In the genomic region with DNA sequence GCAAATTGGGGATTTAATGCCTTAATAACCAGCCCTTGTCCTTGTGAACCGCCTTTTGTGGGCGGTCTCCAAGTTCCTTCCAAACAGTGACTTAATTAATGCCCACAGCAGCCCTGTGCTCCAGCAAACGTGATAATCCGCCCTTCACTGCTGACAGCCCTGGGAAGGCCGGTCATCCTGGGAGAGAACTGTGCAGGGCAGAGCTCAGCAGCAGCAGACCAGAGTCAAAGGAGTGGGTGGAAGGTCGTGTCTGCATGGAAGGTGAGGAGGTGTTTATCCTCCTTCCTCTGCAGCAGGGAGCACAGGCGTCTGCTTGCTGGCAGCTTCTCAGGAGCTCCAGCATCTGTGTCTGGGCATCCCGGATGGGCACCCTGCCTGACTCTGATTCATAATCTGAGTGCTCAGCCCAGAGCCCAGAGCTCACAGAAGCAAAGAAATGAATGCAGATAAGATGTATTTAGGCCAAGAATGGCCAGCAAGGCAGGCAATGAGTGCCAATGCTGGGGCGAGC, we compare ENCODE assay signal across 11 cellular contexts.
DNase-seq lines count a peak whose midpoint lies in the region; ATAC-seq and TF ChIP-seq lines count a peak whose summit lies in the region.
"Had no signal": no experiment of that assay in that cellular context is flagged by ENCODE, and none has a peak within 500 bp of the region (broad histone marks: within the 10 kb centered on the region; RNA-seq: fewer than 3 reads in every experiment).

No MANE protein-coding gene starts in this region.

- H3K27ac Mint-ChIP-seq in endothelial cell (ENCODE audit: unreplicated experiment): peak overlapping the region; percentile 65
- H3K27ac Mint-ChIP-seq: activated naive CD8-positive, alpha-beta T cell treated with anti-CD3 and anti-CD28 coated beads, Interleukin-2, amount 10 ng/mL, durations not matched to agents 7 days and 5 days had no signal

- peaks cover 23% of the 10 kb centered on the region for H3K4me1 Mint-ChIP-seq in endothelial cell (ENCODE audit: unreplicated experiment)
- H3K4me1 Mint-ChIP-seq: activated naive CD8-positive, alpha-beta T cell treated with anti-CD3 and anti-CD28 coated beads, Interleukin-2, amount 10 ng/mL, durations not matched to agents 7 days and 5 days had no signal

- H3K9me3 Mint-ChIP-seq in endothelial cell (ENCODE audit: unreplicated experiment): no peaks in the 10 kb centered on the region
- H3K9me3 Mint-ChIP-seq: activated naive CD8-positive, alpha-beta T cell treated with anti-CD3 and anti-CD28 coated beads, Interleukin-2, amount 10 ng/mL, durations not matched to agents 7 days and 5 days had no signal

- no peaks in the 10 kb centered on the region for H3K36me3 Mint-ChIP-seq in endothelial cell (ENCODE audit: low read depth, unreplicated experiment)
- H3K36me3 Mint-ChIP-seq: activated naive CD8-positive, alpha-beta T cell treated with anti-CD3 and anti-CD28 coated beads, Interleukin-2, amount 10 ng/mL, durations not matched to agents 7 days and 5 days had no signal

- ATAC-seq in HG02759 (IDR thresholded peaks at IDR 0.05; ENCODE audit: unreplicated experiment): no peak

- DNase-seq in AG10803 (ENCODE audit: low read depth) (peak; percentile 13), NCI-H82 (lab: John Stamatoyannopoulos, UW) (peak; percentile 93), endothelial cell (ENCODE audit: low spot score) (no peak), mucosa of gallbladder (ENCODE audit: low spot score) (peak; percentile 47), H4 (ENCODE audit: low spot score) (no peak), KBM-7 (no peak), OCI-M1 (lab: John Stamatoyannopoulos, UW) (no peak)
- DNase-seq: activated CD4-positive, alpha-beta T cell treated with anti-CD3 and anti-CD28 coated beads for 48 hours; activated naive CD8-positive, alpha-beta T cell treated with anti-CD3 and anti-CD28 coated beads, Interleukin-2, amount 10 ng/mL, durations not matched to agents 7 days and 5 days; NCI-H1092 treated with DMSO at 0.1 percent for 48 hours had no signal

- in situ Hi-C loops in KBM-7 (cut with MboI; ENCODE audit: low pct_unique_long_range_greater_than_20kb, low sequenced_read_pairs): no loop called here

- no peak overlapping the region for H3K4me3 ChIP-seq in AG10803 (ENCODE audit: low read length)

- no peak overlapping the region for H3K4me3 Mint-ChIP-seq in endothelial cell (ENCODE audit: unreplicated experiment)
- H3K4me3 Mint-ChIP-seq: activated naive CD8-positive, alpha-beta T cell treated with anti-CD3 and anti-CD28 coated beads, Interleukin-2, amount 10 ng/mL, durations not matched to agents 7 days and 5 days had no signal

- peaks cover 2% of the 10 kb centered on the region for H3K27me3 Mint-ChIP-seq in endothelial cell (ENCODE audit: unreplicated experiment)

- TF ChIP-seq CTCF in AG10803 (conservative IDR thresholded peaks at IDR 0.05; ENCODE audit: low read length): no peak
- TF ChIP-seq CTCF in endothelial cell (IDR thresholded peaks at IDR 0.05; ENCODE audit: unreplicated experiment): no peak

Comparison
In these comparisons a context has a peak if more than half of its experiments do, and no peak if none do; other contexts are left out.
1. DNase-seq: peak in AG10803 (single experiment), NCI-H82 (single experiment) and mucosa of gallbladder (single experiment); none in endothelial cell (single experiment), H4 (single experiment), KBM-7 (single experiment) and OCI-M1 (single experiment).